In the genomic region with DNA sequence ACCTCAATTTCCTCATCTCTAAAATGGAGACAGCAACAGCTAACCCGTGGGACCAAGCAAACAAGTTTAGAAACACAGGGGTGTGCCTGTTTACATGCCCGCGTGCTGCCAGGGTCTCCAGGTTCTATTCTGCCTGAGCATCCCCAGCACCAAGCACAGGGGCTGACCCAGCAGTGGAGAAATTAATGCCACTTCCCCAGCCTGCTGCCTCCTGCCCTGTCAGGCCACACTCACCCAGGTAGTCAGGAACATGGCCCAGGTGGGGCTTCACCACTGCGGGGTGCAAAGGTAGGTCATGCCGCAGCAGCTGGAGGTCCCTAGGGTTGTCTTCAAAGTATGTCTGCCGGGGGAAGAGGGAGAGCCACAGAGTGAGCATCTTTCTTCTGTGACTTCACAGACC, we compare ENCODE assay signal across 24 cellular contexts. TPM values are rescaled to one million over a fixed set of nuclear protein-coding genes. Genes with fewer than 3 reads are reported as not detected.
"Had no signal": no experiment of that assay in that cellular context is flagged by ENCODE, and none has a peak within 500 bp of the region (broad histone marks: within the 10 kb centered on the region; RNA-seq: fewer than 3 reads in every experiment).

No MANE protein-coding gene starts in this region.

- DNase-seq: activated CD4-positive, alpha-beta T cell treated with anti-CD3 and anti-CD28 coated beads, Interleukin-2, amount 10 ng/mL, durations not matched to agents 7 days and 5 days; activated CD4-positive, CD25-positive, alpha-beta regulatory T cell treated with anti-CD3 and anti-CD28 coated beads, Interleukin-2, amount 50 U/mL, for 72 hours; activated naive CD4-positive, alpha-beta T cell treated with anti-CD3 and anti-CD28 coated beads, Interleukin-2, amount 50 U/mL, for 16 hours; activated T-cell treated with anti-CD3 and anti-CD28 coated beads, Interleukin-2, amount 50 U/mL, for 1 hour; colonic mucosa; endodermal cell; esophagus squamous epithelium; head of caudate nucleus; hypothalamus; left cardiac atrium; pancreas; right cardiac atrium; stimulated activated CD4-positive, alpha-beta T cell treated with anti-CD3 and anti-CD28 coated beads, Interleukin-2, amount 100 ng/mL, for 24 hours; T-cell; WERI-Rb-1 had no signal

- H3K27me3 Mint-ChIP-seq: activated CD4-positive, alpha-beta T cell treated with anti-CD3 and anti-CD28 coated beads, Interleukin-2, amount 10 ng/mL, durations not matched to agents 7 days and 5 days; central memory CD8-positive, alpha-beta T cell; memory B cell; natural killer cell treated with Interleukin-12 subunit alpha and Interleukin-12 subunit beta and Interleukin-15 and Interleukin-18, amount 100 ng/mL, for 72 hours; stimulated activated memory B cell treated with anti-CD40 and anti-IgM and Interleukin-4, amounts not matched to agents 10 μg/mL and 1 μg/mL and 100 μg/mL, for 72 hours; T-cell; type B pancreatic cell had no signal

- H3K27ac Mint-ChIP-seq: activated CD4-positive, alpha-beta T cell treated with anti-CD3 and anti-CD28 coated beads, Interleukin-2, amount 10 ng/mL, durations not matched to agents 7 days and 5 days; endodermal cell; memory B cell; stimulated activated memory B cell treated with anti-CD40 and anti-IgM and Interleukin-4, amounts not matched to agents 10 μg/mL and 1 μg/mL and 100 μg/mL, for 72 hours; T-helper 2 cell treated with Interferon-gamma antibody and Interleukin-4, amounts not matched to agents 5 μg/mL and 100 μg/mL, for 36 hours; type B pancreatic cell had no signal

- H3K4me3 Mint-ChIP-seq: activated CD4-positive, alpha-beta T cell treated with anti-CD3 and anti-CD28 coated beads, Interleukin-2, amount 10 ng/mL, durations not matched to agents 7 days and 5 days; central memory CD8-positive, alpha-beta T cell; endodermal cell; memory B cell; natural killer cell treated with Interleukin-12 subunit alpha and Interleukin-12 subunit beta and Interleukin-15 and Interleukin-18, amount 100 ng/mL, for 72 hours; stimulated activated memory B cell treated with anti-CD40 and anti-IgM and Interleukin-4, amounts not matched to agents 10 μg/mL and 1 μg/mL and 100 μg/mL, for 72 hours; T-cell; T-helper 2 cell treated with Interferon-gamma antibody and Interleukin-4, amounts not matched to agents 5 μg/mL and 100 μg/mL, for 36 hours; type B pancreatic cell had no signal

- H3K9me3 Mint-ChIP-seq: activated CD4-positive, alpha-beta T cell treated with anti-CD3 and anti-CD28 coated beads, Interleukin-2, amount 10 ng/mL, durations not matched to agents 7 days and 5 days; central memory CD8-positive, alpha-beta T cell; endodermal cell; memory B cell; natural killer cell treated with Interleukin-12 subunit alpha and Interleukin-12 subunit beta and Interleukin-15 and Interleukin-18, amount 100 ng/mL, for 72 hours; stimulated activated memory B cell treated with anti-CD40 and anti-IgM and Interleukin-4, amounts not matched to agents 10 μg/mL and 1 μg/mL and 100 μg/mL, for 72 hours; T-cell; T-helper 2 cell treated with Interferon-gamma antibody and Interleukin-4, amounts not matched to agents 5 μg/mL and 100 μg/mL, for 36 hours; type B pancreatic cell had no signal

- ATAC-seq: gastroesophageal sphincter; left cardiac atrium; natural killer cell treated with Interleukin-12 subunit alpha and Interleukin-12 subunit beta and Interleukin-15 and Interleukin-18, amount 100 ng/mL, for 72 hours; pancreas; right cardiac atrium; stimulated activated memory B cell treated with anti-CD40 and anti-IgM and Interleukin-4, amounts not matched to agents 10 μg/mL and 1 μg/mL and 100 μg/mL, for 72 hours; T-cell had no signal

RNA-seq across cellular contexts. Expression of a gene that starts 26.8 kb away (rescaled TPM):
- total RNA-seq: activated CD4-positive, alpha-beta T cell treated with anti-CD3 and anti-CD28 coated beads, Interleukin-2, amount 10 ng/mL, durations not matched to agents 7 days and 5 days; pulmonary artery endothelial cell; skeletal muscle tissue had no signal
